ENCODE assay signal across 13 cellular contexts in the genomic region with DNA sequence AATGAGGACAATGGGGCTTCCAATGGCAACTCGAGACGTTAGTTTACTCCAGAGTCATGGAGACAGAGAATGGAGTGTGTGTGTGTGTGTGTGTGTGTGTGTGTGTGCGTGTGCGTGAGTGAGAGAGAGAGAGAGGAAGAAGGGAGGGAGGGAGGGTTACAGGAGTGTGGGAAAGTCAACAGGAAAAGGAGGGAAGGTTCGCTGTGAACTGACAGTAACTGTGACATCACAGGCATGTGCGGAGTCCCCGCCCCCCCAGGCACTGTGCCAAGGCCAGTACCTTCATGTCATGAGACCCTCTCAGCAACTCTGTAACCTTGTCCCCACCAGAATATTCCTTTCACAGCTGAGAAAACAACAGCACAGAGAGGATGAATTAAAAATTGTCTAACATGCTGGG. TPM values are rescaled to one million over a fixed set of nuclear protein-coding genes. Genes with fewer than 3 reads are reported as not detected.
DNase-seq lines count a peak whose midpoint lies in the region; ATAC-seq, FAIRE-seq and TF ChIP-seq lines count a peak whose summit lies in the region.
"Not testable (repeated sequence)": the region's sequence is repeated elsewhere in the genome, so short reads cannot be mapped to it uniquely, and the experiment has no call there.
"Had no signal": no experiment of that assay in that cellular context is flagged by ENCODE, and none has a peak within 500 bp of the region (broad histone marks: within the 10 kb centered on the region; RNA-seq: fewer than 3 reads in every experiment).

No MANE protein-coding gene starts in this region.

- H3K27me3 ChIP-seq in Panc1 (ENCODE audit: control insufficient read depth, insufficient read depth, low read length); brain microvascular endothelial cell (replicated peaks); HepG2 (ENCODE audit: control insufficient read depth in 1 of 2, insufficient read depth in 2 of 2, low read length in 2 of 2): not testable (repeated sequence)

- intact Hi-C loops in Panc1 (cut with micrococcal nuclease; ENCODE audit: unreplicated experiment); Right ventricle myocardium inferior (cut with DNase I); left ventricle myocardium superior (cut with micrococcal nuclease); HepG2 (cut with micrococcal nuclease; ENCODE audit: unreplicated experiment); sciatic nerve (cut with DNase I): not testable (repeated sequence)

- not testable (repeated sequence) for H3K4me2 ChIP-seq in HepG2 (ENCODE audit: low read depth, low read length)

- not testable (repeated sequence) for H3K9me3 ChIP-seq in Panc1 (ENCODE audit: control insufficient read depth, insufficient read depth, low read depth, low read length); HepG2 (ENCODE audit: low read length)

- CTCF ChIA-PET in Panc1 (lab: Charles Lee); HepG2 (lab: Yijun Ruan, JAX; ENCODE audit: low intra/inter-chr PET ratio, low total read pairs): not testable (repeated sequence)

- not testable (repeated sequence) for TF ChIP-seq RAD21 in HepG2 (CRISPR knock-in tag; IDR thresholded peaks at IDR 0.05)

- H2AFZ ChIP-seq in HepG2 (ENCODE audit: low read length): not testable (repeated sequence)

- POLR2A ChIA-PET in Panc1 (lab: Charles Lee); HepG2 (lab: Yijun Ruan, JAX): not testable (repeated sequence)

- not testable (repeated sequence) for H3K4me3 ChIP-seq in Panc1 (ENCODE audit: low read depth in 2 of 2, low read length in 2 of 2); brain microvascular endothelial cell (ENCODE audit: low read depth, low read length); HepG2 (replicated peaks in 1 of 3; ENCODE audit: insufficient read depth in 1 of 3, low read depth in 2 of 3, low read length in 3 of 3)

- BruUV-seq in Panc1 (replicated peaks; lab: Mats Ljungman, UMichigan); HepG2 (replicated peaks; lab: Mats Ljungman, UMichigan): not testable (repeated sequence)

- 80% methylated on average over 5 of the region's 7 CpGs for WGBS in HepG2 (ENCODE audit: low lambda C conversion rate)

- not testable (repeated sequence) for H3K79me2 ChIP-seq in HepG2 (ENCODE audit: insufficient read depth, low read length)

- H3K27ac ChIP-seq in Panc1 (ENCODE audit: low read length); brain microvascular endothelial cell; HepG2 (ENCODE audit: extremely low read length, insufficient read depth, low read length): not testable (repeated sequence)

- TF ChIP-seq POLR2A in HepG2 (IDR thresholded peaks at IDR 0.05; ENCODE audit: insufficient read depth in 1 of 2, low read depth in 2 of 2, low read length in 2 of 2): not testable (repeated sequence)

- not testable (repeated sequence) for H3K36me3 ChIP-seq in Panc1 (ENCODE audit: control insufficient read depth, insufficient read depth, low read length); brain microvascular endothelial cell (replicated peaks); HepG2 (replicated peaks in 1 of 2; ENCODE audit: control insufficient read depth in 1 of 2, insufficient read depth in 2 of 2, low read length in 2 of 2)

- not testable (repeated sequence) for H3K9ac ChIP-seq in HepG2 (ENCODE audit: insufficient read depth, low read depth, low read length)

- not testable (repeated sequence) for H3K4me1 ChIP-seq in Panc1 (ENCODE audit: control insufficient read depth, insufficient read depth, low read length); HepG2 (ENCODE audit: insufficient read depth, low read length)

- in situ Hi-C loops in Panc1 (cut with HindIII; ENCODE audit: low pct_unique_long_range_greater_than_20kb, low sequenced_read_pairs); brain microvascular endothelial cell (cut with HindIII; ENCODE audit: low pct_ligation_motif_present, low sequenced_read_pairs); HepG2 (cut with HindIII; ENCODE audit: extremely low pct_ligation_motif_present, low pct_unique_long_range_greater_than_20kb): not testable (repeated sequence)

- FAIRE-seq in HepG2 (lab: Jason Lieb, UNC): not testable (repeated sequence)

- not testable (repeated sequence) for DNase-seq in Panc1 (ENCODE audit: low read depth, low spot score); left ventricle myocardium superior; HepG2 (ENCODE audit: low spot score); sciatic nerve (ENCODE audit: low spot score)
- DNase-seq in brain microvascular endothelial cell: peak; percentile 36
- peak; percentile 7 for DNase-seq in Right ventricle myocardium inferior (ENCODE audit: missing footprints)

- not testable (repeated sequence) for TF ChIP-seq EP300 in HepG2 (IDR thresholded peaks at IDR 0.05; ENCODE audit: low read depth in 2 of 2, low read length in 2 of 2); HepG2 (CRISPR knock-in tag; IDR thresholded peaks at IDR 0.05; ENCODE audit: borderline replicate concordance)

- TF ChIP-seq CTCF in Panc1 (IDR thresholded peaks at IDR 0.05); brain microvascular endothelial cell (IDR thresholded peaks at IDR 0.05; ENCODE audit: low read depth, low read length, missing control alignments); HepG2 (CRISPR knock-in tag; IDR thresholded peaks at IDR 0.05): not testable (repeated sequence)

- not testable (repeated sequence) for H4K20me1 ChIP-seq in HepG2 (ENCODE audit: insufficient read depth, low read length)

- ATAC-seq in Panc1 (peak; percentile 69), Right ventricle myocardium inferior (peak; percentile 13), left ventricle myocardium superior (peak; percentile 58), HepG2 (peak; percentile 25; the same call in 2 of the 3 replicates), sciatic nerve (peak; percentile 39)

RNA-seq across cellular contexts. Expression of a gene that starts 28.2 kb away (rescaled TPM):
- total RNA-seq in Panc1 (2021; ENCODE audit: unreplicated experiment) (0.46 TPM), Right ventricle myocardium inferior (0.81 TPM), left ventricle myocardium superior (0.35 TPM), HepG2 (2016; rRNA removed; fragmentation: Illumina TruSeq; extraction: Trizol) (0.88 and 1.4 TPM in 2 replicates), sciatic nerve (2.0 TPM)
- polyA plus RNA-seq in Panc1 (2012; ENCODE audit: insufficient read length): 2.4 TPM
- 0.71 TPM in 1 of 2 replicates, not detected in the other for total RNA-seq in HepG2 (2016; cell fraction: cytosol; rRNA removed; fragmentation: Illumina TruSeq; extraction: Trizol; ENCODE audit: low read depth)
- 0.94 and 2.2 TPM in 2 replicates for total RNA-seq in HepG2 (2016; cell fraction: insoluble cytoplasmic fraction; rRNA removed; fragmentation: Illumina TruSeq; extraction: Trizol)
- 0.37 and 0.72 TPM in 2 replicates for total RNA-seq in HepG2 (2016; cell fraction: membrane; rRNA removed; fragmentation: Illumina TruSeq; extraction: Trizol)
- 1.4 and 1.5 TPM in 2 replicates for total RNA-seq in HepG2 (2016; cell fraction: nucleus; rRNA removed; fragmentation: Illumina TruSeq; extraction: Trizol)
- polyA plus RNA-seq in HepG2 (2011; rRNA removed): 0.51 and 0.61 TPM in 2 replicates
- polyA plus RNA-seq in HepG2 (2011; cell fraction: cytosol; rRNA removed): 0.18 and 0.48 TPM in 2 replicates
- polyA plus RNA-seq in HepG2 (2011; cell fraction: nucleus; rRNA removed): 8.5 and 14.9 TPM in 2 replicates
- 0.90 and 1.1 TPM in 2 replicates for polyA plus RNA-seq in HepG2 (2012)
- 0.32 TPM in 1 of 2 replicates, not detected in the other for polyA plus RNA-seq in HepG2 (2016; cell fraction: cytosol; fragmentation: Illumina TruSeq; extraction: Trizol; ENCODE audit: low read depth)
- polyA plus RNA-seq in HepG2 (2016; cell fraction: insoluble cytoplasmic fraction; fragmentation: Illumina TruSeq; extraction: Trizol; ENCODE audit: low read depth): 1.3 and 2.3 TPM in 2 replicates
- polyA plus RNA-seq in HepG2 (2016; cell fraction: membrane; fragmentation: Illumina TruSeq; extraction: Trizol; ENCODE audit: low read depth): 0.42 and 1.2 TPM in 2 replicates
- 2.9 and 3.1 TPM in 2 replicates for polyA plus RNA-seq in HepG2 (2016; cell fraction: nucleus; fragmentation: Illumina TruSeq; extraction: Trizol; ENCODE audit: insufficient read depth, low read depth)
- 0.14 and 1.6 TPM in 2 replicates for polyA minus RNA-seq in HepG2 (2011; rRNA and poly(A)+ RNA removed; ENCODE audit: low replicate concordance)
- polyA minus RNA-seq in HepG2 (2011; cell fraction: cytosol; rRNA and poly(A)+ RNA removed): not detected in 2 replicates
- polyA minus RNA-seq in HepG2 (2011; cell fraction: nucleus; rRNA and poly(A)+ RNA removed): 0.77 TPM in 1 of 2 replicates, not detected in the other
- total RNA-seq: Daoy, GM23248, H4, HT-29 had no signal
- polyA plus RNA-seq: BJ, GM23248 had no signal

RNA-seq across cellular contexts. Expression of a gene that starts 32.1 kb away (rescaled TPM):
- total RNA-seq in Panc1 (2021; ENCODE audit: unreplicated experiment) (not detected), Right ventricle myocardium inferior (not detected), left ventricle myocardium superior (not detected), HepG2 (2016; rRNA removed; fragmentation: Illumina TruSeq; extraction: Trizol) (not detected in 2 replicates), sciatic nerve (not detected)
- 0.10 TPM for polyA plus RNA-seq in Panc1 (2012; ENCODE audit: insufficient read length)
- not detected in 2 replicates for total RNA-seq in HepG2 (2016; cell fraction: cytosol; rRNA removed; fragmentation: Illumina TruSeq; extraction: Trizol; ENCODE audit: low read depth)
- not detected in 2 replicates for total RNA-seq in HepG2 (2016; cell fraction: insoluble cytoplasmic fraction; rRNA removed; fragmentation: Illumina TruSeq; extraction: Trizol)
- not detected in 2 replicates for total RNA-seq in HepG2 (2016; cell fraction: membrane; rRNA removed; fragmentation: Illumina TruSeq; extraction: Trizol)
- total RNA-seq in HepG2 (2016; cell fraction: nucleus; rRNA removed; fragmentation: Illumina TruSeq; extraction: Trizol): not detected in 2 replicates
- polyA plus RNA-seq in HepG2 (2011; rRNA removed): not detected in 2 replicates
- polyA plus RNA-seq in HepG2 (2011; cell fraction: cytosol; rRNA removed): not detected in 2 replicates
- not detected in 2 replicates for polyA plus RNA-seq in HepG2 (2011; cell fraction: nucleus; rRNA removed)
- 0.09 TPM in 1 of 2 replicates, not detected in the other for polyA plus RNA-seq in HepG2 (2012)
- polyA plus RNA-seq in HepG2 (2016; cell fraction: cytosol; fragmentation: Illumina TruSeq; extraction: Trizol; ENCODE audit: low read depth): not detected in 2 replicates
- not detected in 2 replicates for polyA plus RNA-seq in HepG2 (2016; cell fraction: insoluble cytoplasmic fraction; fragmentation: Illumina TruSeq; extraction: Trizol; ENCODE audit: low read depth)
- not detected in 2 replicates for polyA plus RNA-seq in HepG2 (2016; cell fraction: membrane; fragmentation: Illumina TruSeq; extraction: Trizol; ENCODE audit: low read depth)
- not detected in 2 replicates for polyA plus RNA-seq in HepG2 (2016; cell fraction: nucleus; fragmentation: Illumina TruSeq; extraction: Trizol; ENCODE audit: insufficient read depth, low read depth)
- not detected in 2 replicates for polyA minus RNA-seq in HepG2 (2011; rRNA and poly(A)+ RNA removed; ENCODE audit: low replicate concordance)
- not detected in 2 replicates for polyA minus RNA-seq in HepG2 (2011; cell fraction: cytosol; rRNA and poly(A)+ RNA removed)
- polyA minus RNA-seq in HepG2 (2011; cell fraction: nucleus; rRNA and poly(A)+ RNA removed): not detected in 2 replicates
- total RNA-seq: Caco-2; CD4-positive, alpha-beta T cell; Daoy; GM23248; H4; HT-29 had no signal
- polyA plus RNA-seq: BJ had no signal

Comparison
In these comparisons a context has a peak if more than half of its experiments do, and no peak if none do; other contexts are left out.
1. ATAC-seq: peak in every context shown above with its lines; median percentile 69 in Panc1; 58 in left ventricle myocardium superior; 39 in sciatic nerve; 25 in HepG2; 13 in Right ventricle myocardium inferior.